ENCODE assay signal across 1 cellular context in the genomic region with DNA sequence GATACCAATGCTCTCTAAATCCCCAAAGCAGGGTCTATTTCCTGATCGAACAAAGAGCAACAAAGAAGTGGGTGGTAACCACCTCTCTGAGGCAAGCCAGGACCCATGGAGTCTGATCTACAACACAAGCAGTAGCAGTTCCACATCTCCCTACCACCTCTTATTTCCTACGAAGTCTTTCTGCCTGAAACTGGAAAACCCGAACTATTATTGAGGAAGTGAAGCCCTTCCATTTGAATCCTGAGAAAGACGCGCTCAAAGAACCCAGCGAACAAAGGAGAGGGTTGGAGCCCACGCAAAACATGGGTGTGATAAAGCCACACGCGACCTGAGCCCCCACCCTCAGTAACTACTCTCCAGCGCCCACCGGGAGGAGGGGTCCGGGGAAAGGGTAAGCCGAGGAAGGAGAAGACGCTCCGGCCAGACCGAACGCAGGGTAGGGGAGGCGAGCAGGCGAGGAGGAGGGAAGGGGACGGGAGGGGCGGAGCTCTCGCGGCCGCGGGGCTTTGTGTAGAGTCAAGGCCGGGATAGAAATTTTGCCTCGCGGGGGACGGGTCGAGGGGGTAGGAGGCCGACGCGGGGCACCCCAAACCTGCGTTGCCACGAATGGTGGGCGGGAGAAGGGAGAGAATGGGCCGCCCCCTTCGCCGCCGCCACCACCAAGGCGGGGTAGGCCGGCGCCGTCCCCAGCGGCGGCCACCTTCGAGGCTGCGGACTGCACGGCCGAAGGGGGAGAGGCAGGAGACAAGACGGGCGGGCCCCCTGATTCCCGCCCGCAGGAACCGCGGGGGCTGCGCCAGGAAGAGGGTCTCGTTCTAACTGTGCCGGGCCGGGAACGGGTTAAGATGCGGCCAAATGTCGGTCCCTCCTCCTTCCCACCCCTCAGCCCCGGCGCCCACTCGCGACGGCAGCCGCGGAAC.
TF ChIP-seq lines count a peak whose summit lies in the region.

No MANE protein-coding gene starts in this region.

TF ChIP-seq in H1, 55 proteins besides CTCF, POLR2A, EP300 and RAD21:
- peak; percentile 64 for TF ChIP-seq POLR2AphosphoS5 (IDR thresholded peaks at IDR 0.05; ENCODE audit: low read depth, low read length)
- TF ChIP-seq TBP (IDR thresholded peaks at IDR 0.05; ENCODE audit: low read depth, low read length), result peak; percentile 30; the same call in 1 of the 2 replicates
- TF ChIP-seq BACH1 (IDR thresholded peaks at IDR 0.05; ENCODE audit: low read length), result 0 out of 2 replicates have a peak, but pooled peaks have one; percentile 11
- TF ChIP-seq KDM4A (IDR thresholded peaks at IDR 0.05; ENCODE audit: low read depth, low read length, severe bottlenecking), result peak; percentile 36
- TF ChIP-seq TAF1 (IDR thresholded peaks at IDR 0.05; ENCODE audit: low read depth, low read length), result peak; percentile 74
- TF ChIP-seq RBBP5 (IDR thresholded peaks at IDR 0.05; ENCODE audit: borderline replicate concordance, low read depth, low read length), result 0 out of 2 replicates have a peak, but pooled peaks have one; percentile 73
- TF ChIP-seq SAP30 (IDR thresholded peaks at IDR 0.05; ENCODE audit: insufficient read depth, insufficient replicate concordance, low read length), result peak; percentile 59
- TF ChIP-seq SP1 (IDR thresholded peaks at IDR 0.05; ENCODE audit: low read depth, low read length), result no peak
- peak; percentile 50 for TF ChIP-seq ASH2L (IDR thresholded peaks at IDR 0.05; ENCODE audit: low read length)
- no peak for TF ChIP-seq FOSL1 (IDR thresholded peaks at IDR 0.05; ENCODE audit: insufficient read depth, low read depth, low read length)
- TF ChIP-seq KDM1A (IDR thresholded peaks at IDR 0.05; ENCODE audit: borderline replicate concordance, low read length), result no peak
- TF ChIP-seq PHF8 (conservative IDR thresholded peaks at IDR 0.05; ENCODE audit: low read depth, low read length), result peak; percentile 43
- no peak for TF ChIP-seq CEBPB (IDR thresholded peaks at IDR 0.05; ENCODE audit: low read depth, low read length)
- no peak for TF ChIP-seq RFX5 (IDR thresholded peaks at IDR 0.05; ENCODE audit: borderline replicate concordance, low read depth, low read length)
